ENCODE assay signal across 28 cellular contexts in genomic region chr2:154568413-154568812, GRCh38.
"Had no signal": no experiment of that assay in that cellular context is flagged by ENCODE, and none has a peak within 500 bp of the region (broad histone marks: within the 10 kb centered on the region; RNA-seq: fewer than 3 reads in every experiment).

No MANE protein-coding gene starts in this region.

- H3K36me3 ChIP-seq: left lung, lower lobe of right lung, pancreas, prostate gland, stomach, thyroid gland, transverse colon, upper lobe of left lung had no signal

- H3K27me3 Mint-ChIP-seq: naive B cell; stimulated activated naive B cell treated with anti-CD40 and anti-IgM and Interleukin-4, amounts not matched to agents 10 μg/mL and 1 μg/mL and 100 μg/mL, for 72 hours had no signal

- H3K4me1 Mint-ChIP-seq: mesothelial cell of epicardium; naive B cell; natural killer cell; stimulated activated naive B cell treated with anti-CD40 and anti-IgM and Interleukin-4, amounts not matched to agents 10 μg/mL and 1 μg/mL and 100 μg/mL, for 72 hours had no signal

- FAIRE-seq: pancreas, urothelium cell line had no signal

- H3K4me3 ChIP-seq: left lung, lower lobe of right lung, pancreas, prostate gland, skin epidermis, stomach, testis, thyroid gland, transverse colon, upper lobe of left lung had no signal

- H3K27ac ChIP-seq: left lung, lower lobe of right lung, pancreas, prostate gland, skin epidermis, stomach, testis, thyroid gland, transverse colon, upper lobe of left lung had no signal

- H3K27ac Mint-ChIP-seq: mesothelial cell of epicardium; naive B cell; natural killer cell; stimulated activated naive B cell treated with anti-CD40 and anti-IgM and Interleukin-4, amounts not matched to agents 10 μg/mL and 1 μg/mL and 100 μg/mL, for 72 hours had no signal

- H3K9me3 ChIP-seq: pancreas, prostate gland, testis, thyroid gland, transverse colon had no signal

- DNase-seq: hypothalamus; kidney; left colon; left lung; lower lobe of right lung; mammary epithelial cell; mesenchymal stem cell; naive B cell; natural killer cell; nucleus accumbens; pancreas; retina; right cardiac atrium; stimulated activated CD4-positive, alpha-beta T cell treated with anti-CD3 and anti-CD28 coated beads, Interleukin-12 subunit alpha, Interleukin-12 subunit beta, amount 100 ng/mL, for 4 hours; stimulated activated CD4-positive, alpha-beta T cell treated with anti-CD3 and anti-CD28 coated beads, Interleukin-15, amount 100 ng/mL, for 24 hours; stimulated activated CD4-positive, alpha-beta T cell treated with anti-CD3 and anti-CD28 coated beads, Interleukin-2, amount 100 ng/mL, for 24 hours; stimulated activated CD4-positive, alpha-beta T cell treated with anti-CD3 and anti-CD28 coated beads, Interleukin-4, amount 100 ng/mL, for 1 hour; stimulated activated naive B cell treated with anti-CD40 and anti-IgM and Interleukin-4, amounts not matched to agents 10 μg/mL and 1 μg/mL and 100 μg/mL, for 72 hours; stimulated activated naive CD8-positive, alpha-beta T cell treated with anti-CD3 and anti-CD28 coated beads, Interleukin-15, Interleukin-2, amounts not matched to agents 100 U/mL and 50 U/mL, for 24 hours; stomach; testis; thyroid gland; transverse colon; upper lobe of left lung had no signal

- H3K36me3 Mint-ChIP-seq: mesothelial cell of epicardium; naive B cell; natural killer cell; stimulated activated naive B cell treated with anti-CD40 and anti-IgM and Interleukin-4, amounts not matched to agents 10 μg/mL and 1 μg/mL and 100 μg/mL, for 72 hours had no signal

- H3K4me1 ChIP-seq: left lung, lower lobe of right lung, pancreas, prostate gland, stomach, testis, thyroid gland, transverse colon, upper lobe of left lung had no signal

- H3K4me3 Mint-ChIP-seq: mesothelial cell of epicardium; naive B cell; natural killer cell; stimulated activated naive B cell treated with anti-CD40 and anti-IgM and Interleukin-4, amounts not matched to agents 10 μg/mL and 1 μg/mL and 100 μg/mL, for 72 hours had no signal

- H3K27me3 ChIP-seq: left lung, pancreas, stomach, testis, thyroid gland, transverse colon, upper lobe of left lung had no signal
